8 cellular contexts compared by ENCODE assay signal in genomic region chr6:52362443-52363221, GRCh38. TPM values are rescaled to one million over a fixed set of nuclear protein-coding genes. Genes with fewer than 3 reads are reported as not detected.
DNase-seq lines count a peak whose midpoint lies in the region; ATAC-seq and TF ChIP-seq lines count a peak whose summit lies in the region.

No MANE protein-coding gene starts in this region.

- H3K9me3 Mint-ChIP-seq in immature natural killer cell = no peaks in the 10 kb centered on the region

- no peak for TF ChIP-seq POLR2A in spleen (IDR thresholded peaks at IDR 0.05)

- in situ Hi-C loops in astrocyte of the spinal cord (cut with HindIII; ENCODE audit: low sequenced_read_pairs) = no loop called here

- peaks cover 5 to 14% (median 9%) of the 10 kb centered on the region in 3 donors for H3K27me3 Mint-ChIP-seq in immature natural killer cell (ENCODE audit: low read depth in 3 of 3)

- peaks cover 0 to 6% (median 4%) of the 10 kb centered on the region in 3 donors for H3K36me3 Mint-ChIP-seq in immature natural killer cell

- no peaks in the 10 kb centered on the region for H3K9me3 ChIP-seq in spleen

- ATAC-seq in GM19035 (IDR thresholded peaks at IDR 0.05; ENCODE audit: unreplicated experiment) (peak; percentile 46), HG03342 (IDR thresholded peaks at IDR 0.05; ENCODE audit: unreplicated experiment) (peak; percentile 46)

- intact Hi-C loops in spleen (cut with DNase I; ENCODE audit: low total_unique reads) = loop anchor here (10.0 kb wide), 1 partner anchor 58 kb away; no protein-coding TSS in a partner anchor

- peak overlapping the region; percentile 62 to 90 (median 86) for H3K27ac ChIP-seq in spleen

- H3K36me3 ChIP-seq in spleen = peaks cover 0 to 14% (median 0%) of the 10 kb centered on the region in 6 donors

- peaks cover 7 to 41% (median 29%) of the 10 kb centered on the region in 6 donors for H3K4me1 ChIP-seq in spleen

- TF ChIP-seq CTCF in astrocyte of the spinal cord (IDR thresholded peaks at IDR 0.05; ENCODE audit: low read depth, low read length) (peak; percentile 12), spleen (IDR thresholded peaks at IDR 0.05 in 8 of 11, conservative IDR thresholded peaks at IDR 0.05 in 3 of 11) (peak in 3 of 11 experiments; percentile 4 to 18 (median 13))

- 1% methylated on average over 49 to 56 of the region's 56 CpGs for WGBS in spleen, 5 donors

- H3K4me3 Mint-ChIP-seq in immature natural killer cell = peak overlapping the region; percentile 93 to 97 (median 96)

- H3K27me3 ChIP-seq in spleen (replicated peaks in 1 of 7) = no peaks in the 10 kb centered on the region

- H3K4me3 ChIP-seq in astrocyte of the spinal cord (ENCODE audit: low read depth, low read length) (peak overlapping the region; percentile 76), spleen (peak overlapping the region; percentile 76 to 92 (median 88))

- DNase-seq in CD1c-positive myeloid dendritic cell (ENCODE audit: extremely low spot score) (peak; percentile 37), SK-N-DZ (ENCODE audit: low spot score) (peak; percentile 26), astrocyte of the spinal cord (ENCODE audit: low read depth, low spot score) (peak; percentile 15), immature natural killer cell (peak; percentile 32 to 42 (median 40)), spleen (peak; percentile 91), cerebellar nuclear complex (lab: John Stamatoyannopoulos, UW) (no peak)

- H3K27ac Mint-ChIP-seq in immature natural killer cell = peak overlapping the region; percentile 74 to 97 (median 88)

- peaks cover 22 to 29% of the 10 kb centered on the region in 2 donors for H3K4me1 Mint-ChIP-seq in immature natural killer cell

RNA-seq across cellular contexts. Expression of gene PAQR8, which starts 0.7 kb away (rescaled TPM):
- 63.1 and 66.3 TPM in 2 replicates for polyA plus RNA-seq in SK-N-DZ (2014; cell fraction: cytosol; rRNA removed)
- 14.9 and 19.3 TPM in 2 replicates for polyA plus RNA-seq in SK-N-DZ (2014; cell fraction: nucleus; rRNA removed)
- polyA plus RNA-seq in immature natural killer cell (1 to 10 TPM; 2.9 to 6.5 (median 6.2) TPM), spleen (1 to 10 TPM; 3.5 to 4.5 (median 4.3) TPM)
- 10 to 100 TPM in 4 of 7 donors, 1 to 10 TPM in 3; 8.3 to 13.3 (median 11.3) TPM for total RNA-seq in spleen

RNA-seq across cellular contexts. Expression of gene EFHC1, which starts 57.5 kb away (rescaled TPM):
- 18.0 and 22.3 TPM in 2 replicates for polyA plus RNA-seq in SK-N-DZ (2014; cell fraction: cytosol; rRNA removed)
- 185 and 253 TPM in 2 replicates for polyA plus RNA-seq in SK-N-DZ (2014; cell fraction: nucleus; rRNA removed)
- polyA plus RNA-seq in immature natural killer cell (1 to 10 TPM; 3.9 to 6.6 (median 5.0) TPM), spleen (10 to 100 TPM; 11.2 to 40.3 (median 16.9) TPM)
- total RNA-seq in spleen = 10 to 100 TPM in 6 of 7 donors, 1 to 10 TPM in 1; 9.3 to 29.4 (median 16.7) TPM

Comparison
In these comparisons a context has a peak if more than half of its experiments do, and no peak if none do; other contexts are left out.
1. DNase-seq: peak in CD1c-positive myeloid dendritic cell (single experiment), SK-N-DZ (single experiment), astrocyte of the spinal cord (single experiment), immature natural killer cell (3 of 3) and spleen (single experiment); none in cerebellar nuclear complex (0 of 2).